ENCODE assay signal across 1 cellular context in genomic region chr1:120176092-120176855, GRCh38.
TF ChIP-seq lines count a peak whose summit lies in the region.

Gene SEC22B, minus strand, starts transcription at chr1:120176520. Its CDS starts 139 bp downstream, at chr1:120176381.

TF ChIP-seq in K562, 482 proteins besides CTCF, POLR2A, EP300 and RAD21 (continued from another document and continues in another):
- TF ChIP-seq, protein P1, sequence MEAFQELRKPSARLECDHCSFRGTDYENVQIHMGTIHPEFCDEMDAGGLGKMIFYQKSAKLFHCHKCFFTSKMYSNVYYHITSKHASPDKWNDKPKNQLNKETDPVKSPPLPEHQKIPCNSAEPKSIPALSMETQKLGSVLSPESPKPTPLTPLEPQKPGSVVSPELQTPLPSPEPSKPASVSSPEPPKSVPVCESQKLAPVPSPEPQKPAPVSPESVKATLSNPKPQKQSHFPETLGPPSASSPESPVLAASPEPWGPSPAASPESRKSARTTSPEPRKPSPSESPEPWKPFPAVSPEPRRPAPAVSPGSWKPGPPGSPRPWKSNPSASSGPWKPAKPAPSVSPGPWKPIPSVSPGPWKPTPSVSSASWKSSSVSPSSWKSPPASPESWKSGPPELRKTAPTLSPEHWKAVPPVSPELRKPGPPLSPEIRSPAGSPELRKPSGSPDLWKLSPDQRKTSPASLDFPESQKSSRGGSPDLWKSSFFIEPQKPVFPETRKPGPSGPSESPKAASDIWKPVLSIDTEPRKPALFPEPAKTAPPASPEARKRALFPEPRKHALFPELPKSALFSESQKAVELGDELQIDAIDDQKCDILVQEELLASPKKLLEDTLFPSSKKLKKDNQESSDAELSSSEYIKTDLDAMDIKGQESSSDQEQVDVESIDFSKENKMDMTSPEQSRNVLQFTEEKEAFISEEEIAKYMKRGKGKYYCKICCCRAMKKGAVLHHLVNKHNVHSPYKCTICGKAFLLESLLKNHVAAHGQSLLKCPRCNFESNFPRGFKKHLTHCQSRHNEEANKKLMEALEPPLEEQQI (IDR thresholded peaks at IDR 0.05) = peak; percentile 100
- TF ChIP-seq TARDBP (IDR thresholded peaks at IDR 0.05) (no peak), HDAC1 (IDR thresholded peaks at IDR 0.05) (peak; percentile 34 to 92; a peak in 2 of 4 replicates), TAL1 (IDR thresholded peaks at IDR 0.05) (no peak), DPF2 (IDR thresholded peaks at IDR 0.05) (no peak; the same call in none of the 2 replicates), E2F5 (CRISPR knock-in tag; IDR thresholded peaks at IDR 0.05) (0 out of 2 replicates have a peak, but pooled peaks have one; percentile 53), NR2C2 (CRISPR knock-in tag; IDR thresholded peaks at IDR 0.05) (peak; percentile 76; the same call in 1 of the 2 replicates), NR2C2 (tag; IDR thresholded peaks at IDR 0.05) (peak; percentile 79), MYC (IDR thresholded peaks at IDR 0.05; ENCODE audit: low read depth, low read length) (peak; percentile 70), MYC (CRISPR knock-in tag; IDR thresholded peaks at IDR 0.05; ENCODE audit: borderline replicate concordance, low read depth) (peak; percentile 68; the same call in 1 of the 2 replicates), WHSC1 (IDR thresholded peaks at IDR 0.05; ENCODE audit: low read length) (no peak), ZSCAN29 (IDR thresholded peaks at IDR 0.05) (0 out of 2 replicates have a peak, but pooled peaks have one; percentile 9), POLR3G (IDR thresholded peaks at IDR 0.05; ENCODE audit: extremely low read depth, insufficient read length, insufficient replicate concordance) (no peak), TCF7L2 (IDR thresholded peaks at IDR 0.05; ENCODE audit: low read depth, low read length) (0 out of 2 replicates have a peak, but pooled peaks have one; percentile 45), JUND (IDR thresholded peaks at IDR 0.05; ENCODE audit: borderline replicate concordance, low read depth, low read length) (peak; percentile 87), JUND (tag; IDR thresholded peaks at IDR 0.05; ENCODE audit: borderline replicate concordance, low read depth, low read length) (peak; percentile 87; the same call in 2 of the 3 replicates), TSC22D4 (tag; IDR thresholded peaks at IDR 0.05) (no peak), ILF3 (IDR thresholded peaks at IDR 0.05; ENCODE audit: borderline replicate concordance) (no peak), TCF3 (CRISPR knock-in tag; IDR thresholded peaks at IDR 0.05) (peak; percentile 54; the same call in 1 of the 2 replicates), PTTG1 (tag; IDR thresholded peaks at IDR 0.05; ENCODE audit: low read depth) (0 out of 2 replicates have a peak, but pooled peaks have one; percentile 11), HOXB6 (CRISPR knock-in tag; IDR thresholded peaks at IDR 0.05; ENCODE audit: borderline replicate concordance) (no peak), ZBTB11 (CRISPR knock-in tag; IDR thresholded peaks at IDR 0.05) (peak; percentile 98 to 100 (median 99)), ZNF707 (CRISPR knock-in tag; conservative IDR thresholded peaks at IDR 0.05) (no peak), ZNF354B (CRISPR knock-in tag; IDR thresholded peaks at IDR 0.05) (no peak), ZNF445 (CRISPR knock-in tag; IDR thresholded peaks at IDR 0.05; ENCODE audit: low read depth) (peak; percentile 25; the same call in 1 of the 2 replicates), NBN (IDR thresholded peaks at IDR 0.05; ENCODE audit: low read depth) (peak; percentile 95), SIX5 (IDR thresholded peaks at IDR 0.05; ENCODE audit: borderline replicate concordance in 1 of 2, insufficient read depth in 1 of 2, low read depth in 1 of 2, low read length in 2 of 2) (peak; percentile 71 to 72), ZNF75A (CRISPR knock-in tag; IDR thresholded peaks at IDR 0.05) (0 out of 2 replicates have a peak, but pooled peaks have one; percentile 66), RAD51 (IDR thresholded peaks at IDR 0.05; ENCODE audit: borderline replicate concordance, low read depth) (no peak), PHB (CRISPR knock-in tag; IDR thresholded peaks at IDR 0.05) (0 out of 2 replicates have a peak, but pooled peaks have one; percentile 9), ZNF589 (CRISPR knock-in tag; IDR thresholded peaks at IDR 0.05; ENCODE audit: low read depth) (no peak), ZNF561 (CRISPR knock-in tag; conservative IDR thresholded peaks at IDR 0.05) (no peak), CHD2 (IDR thresholded peaks at IDR 0.05; ENCODE audit: low read depth, low read length) (peak; percentile 54), MNT (conservative IDR thresholded peaks at IDR 0.05) (peak; percentile 60 to 82), ESRRB (CRISPR knock-in tag; IDR thresholded peaks at IDR 0.05; ENCODE audit: borderline replicate concordance) (no peak), MBD2 (IDR thresholded peaks at IDR 0.05; ENCODE audit: borderline replicate concordance, low read depth) (peak; percentile 87), CHD4 (IDR thresholded peaks at IDR 0.05; ENCODE audit: insufficient read depth, insufficient replicate concordance, low read depth, low read length, poor library complexity, severe bottlenecking) (no peak), SRF (CRISPR knock-in tag; IDR thresholded peaks at IDR 0.05) (peak in 1 of 2 experiments; percentile 15; a peak in 2 of 4 replicates), ZNF3 (CRISPR knock-in tag; IDR thresholded peaks at IDR 0.05) (no peak), FOXK2 (conservative IDR thresholded peaks at IDR 0.05 in 1 of 2, IDR thresholded peaks at IDR 0.05 in 1 of 2; ENCODE audit: low read depth in 2 of 2) (peak; percentile 82 to 84)
- TF ChIP-seq, protein P2, sequence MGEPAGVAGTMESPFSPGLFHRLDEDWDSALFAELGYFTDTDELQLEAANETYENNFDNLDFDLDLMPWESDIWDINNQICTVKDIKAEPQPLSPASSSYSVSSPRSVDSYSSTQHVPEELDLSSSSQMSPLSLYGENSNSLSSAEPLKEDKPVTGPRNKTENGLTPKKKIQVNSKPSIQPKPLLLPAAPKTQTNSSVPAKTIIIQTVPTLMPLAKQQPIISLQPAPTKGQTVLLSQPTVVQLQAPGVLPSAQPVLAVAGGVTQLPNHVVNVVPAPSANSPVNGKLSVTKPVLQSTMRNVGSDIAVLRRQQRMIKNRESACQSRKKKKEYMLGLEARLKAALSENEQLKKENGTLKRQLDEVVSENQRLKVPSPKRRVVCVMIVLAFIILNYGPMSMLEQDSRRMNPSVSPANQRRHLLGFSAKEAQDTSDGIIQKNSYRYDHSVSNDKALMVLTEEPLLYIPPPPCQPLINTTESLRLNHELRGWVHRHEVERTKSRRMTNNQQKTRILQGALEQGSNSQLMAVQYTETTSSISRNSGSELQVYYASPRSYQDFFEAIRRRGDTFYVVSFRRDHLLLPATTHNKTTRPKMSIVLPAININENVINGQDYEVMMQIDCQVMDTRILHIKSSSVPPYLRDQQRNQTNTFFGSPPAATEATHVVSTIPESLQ (CRISPR knock-in tag; IDR thresholded peaks at IDR 0.05) = 0 out of 2 replicates have a peak, but pooled peaks have one; percentile 59
- TF ChIP-seq, protein P3, sequence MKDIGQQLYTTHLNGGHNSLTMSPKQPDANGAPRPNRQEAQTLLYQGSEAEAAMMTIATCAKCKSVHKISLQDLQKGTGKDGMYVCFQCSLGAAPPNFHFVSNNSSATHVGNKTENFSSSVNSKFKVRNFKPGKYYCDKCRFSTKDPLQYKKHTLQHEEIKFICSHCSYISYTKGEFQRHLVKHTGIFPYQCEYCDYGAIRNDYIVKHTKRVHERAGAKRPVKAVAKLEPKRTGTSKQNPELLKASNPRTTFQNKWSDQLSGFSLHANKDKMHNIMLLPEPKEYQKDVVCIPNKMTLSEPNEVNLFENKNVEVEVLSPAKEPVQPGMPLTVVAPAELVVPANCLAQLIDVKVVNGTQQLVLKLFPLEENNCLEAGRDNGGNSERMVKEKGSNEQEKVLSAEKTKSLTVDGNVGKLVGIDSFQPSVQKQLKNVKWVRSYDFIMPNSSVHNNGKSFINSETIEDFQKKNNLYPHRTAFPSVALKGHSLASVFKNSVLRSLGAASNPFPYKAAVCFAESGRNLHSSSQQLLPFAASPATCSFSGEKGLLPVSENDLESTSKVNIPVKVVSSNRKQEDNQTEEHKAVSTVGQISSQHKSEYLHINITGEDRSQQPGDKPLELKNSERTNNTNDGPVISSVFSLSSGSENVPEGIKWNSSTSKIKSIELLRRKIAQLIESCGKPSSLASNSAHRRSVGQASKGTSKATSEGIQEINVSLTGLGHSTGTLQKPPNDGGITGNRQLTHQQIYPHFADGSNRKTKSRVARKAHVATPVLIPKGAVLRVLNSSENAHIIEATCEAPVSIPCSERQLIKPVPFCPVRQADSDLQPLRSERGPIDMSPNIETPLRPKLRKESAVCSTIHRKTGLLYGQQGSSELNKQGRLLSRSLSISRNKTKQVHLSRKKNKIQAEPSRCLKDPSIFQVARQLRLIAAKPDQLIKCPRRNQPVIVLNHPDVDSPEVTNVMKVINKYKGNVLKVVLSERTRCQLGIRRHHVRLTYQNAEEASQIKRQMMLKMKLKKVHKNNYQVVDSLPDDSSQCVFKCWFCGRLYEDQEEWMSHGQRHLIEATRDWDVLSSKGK (CRISPR knock-in tag; IDR thresholded peaks at IDR 0.05) = no peak
- TF ChIP-seq, protein P4, sequence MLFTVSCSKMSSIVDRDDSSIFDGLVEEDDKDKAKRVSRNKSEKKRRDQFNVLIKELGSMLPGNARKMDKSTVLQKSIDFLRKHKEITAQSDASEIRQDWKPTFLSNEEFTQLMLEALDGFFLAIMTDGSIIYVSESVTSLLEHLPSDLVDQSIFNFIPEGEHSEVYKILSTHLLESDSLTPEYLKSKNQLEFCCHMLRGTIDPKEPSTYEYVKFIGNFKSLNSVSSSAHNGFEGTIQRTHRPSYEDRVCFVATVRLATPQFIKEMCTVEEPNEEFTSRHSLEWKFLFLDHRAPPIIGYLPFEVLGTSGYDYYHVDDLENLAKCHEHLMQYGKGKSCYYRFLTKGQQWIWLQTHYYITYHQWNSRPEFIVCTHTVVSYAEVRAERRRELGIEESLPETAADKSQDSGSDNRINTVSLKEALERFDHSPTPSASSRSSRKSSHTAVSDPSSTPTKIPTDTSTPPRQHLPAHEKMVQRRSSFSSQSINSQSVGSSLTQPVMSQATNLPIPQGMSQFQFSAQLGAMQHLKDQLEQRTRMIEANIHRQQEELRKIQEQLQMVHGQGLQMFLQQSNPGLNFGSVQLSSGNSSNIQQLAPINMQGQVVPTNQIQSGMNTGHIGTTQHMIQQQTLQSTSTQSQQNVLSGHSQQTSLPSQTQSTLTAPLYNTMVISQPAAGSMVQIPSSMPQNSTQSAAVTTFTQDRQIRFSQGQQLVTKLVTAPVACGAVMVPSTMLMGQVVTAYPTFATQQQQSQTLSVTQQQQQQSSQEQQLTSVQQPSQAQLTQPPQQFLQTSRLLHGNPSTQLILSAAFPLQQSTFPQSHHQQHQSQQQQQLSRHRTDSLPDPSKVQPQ (CRISPR knock-in tag; IDR thresholded peaks at IDR 0.05; ENCODE audit: borderline replicate concordance) = no peak
- TF ChIP-seq, protein P5, sequence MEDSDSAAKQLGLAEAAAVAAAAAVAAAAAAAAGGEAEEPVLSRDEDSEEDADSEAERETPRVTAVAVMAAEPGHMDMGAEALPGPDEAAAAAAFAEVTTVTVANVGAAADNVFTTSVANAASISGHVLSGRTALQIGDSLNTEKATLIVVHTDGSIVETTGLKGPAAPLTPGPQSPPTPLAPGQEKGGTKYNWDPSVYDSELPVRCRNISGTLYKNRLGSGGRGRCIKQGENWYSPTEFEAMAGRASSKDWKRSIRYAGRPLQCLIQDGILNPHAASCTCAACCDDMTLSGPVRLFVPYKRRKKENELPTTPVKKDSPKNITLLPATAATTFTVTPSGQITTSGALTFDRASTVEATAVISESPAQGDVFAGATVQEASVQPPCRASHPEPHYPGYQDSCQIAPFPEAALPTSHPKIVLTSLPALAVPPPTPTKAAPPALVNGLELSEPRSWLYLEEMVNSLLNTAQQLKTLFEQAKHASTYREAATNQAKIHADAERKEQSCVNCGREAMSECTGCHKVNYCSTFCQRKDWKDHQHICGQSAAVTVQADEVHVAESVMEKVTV (CRISPR knock-in tag; IDR thresholded peaks at IDR 0.05) = 0 out of 2 replicates have a peak, but pooled peaks have one; percentile 12
